In genomic region chr7:133309333-133309732, GRCh38 we compare ENCODE assay signal across 7 cellular contexts.
"Had no signal": no experiment of that assay in that cellular context is flagged by ENCODE, and none has a peak within 500 bp of the region (broad histone marks: within the 10 kb centered on the region; RNA-seq: fewer than 3 reads in every experiment).

No MANE protein-coding gene starts in this region.

- DNase-seq: GDM1, GF-D8 had no signal

- FAIRE-seq: G401.6, GM12891, GM12892, GM18507, GM19239 had no signal
